ENCODE assay signal across 1 cellular context in genomic region chr2:210475726-210476125, GRCh38.
TF ChIP-seq lines count a peak whose summit lies in the region.

No MANE protein-coding gene starts in this region.

TF ChIP-seq in GM12878, 131 proteins besides CTCF, POLR2A, EP300 and RAD21 (continued from another document):
- TF ChIP-seq, protein P1, sequence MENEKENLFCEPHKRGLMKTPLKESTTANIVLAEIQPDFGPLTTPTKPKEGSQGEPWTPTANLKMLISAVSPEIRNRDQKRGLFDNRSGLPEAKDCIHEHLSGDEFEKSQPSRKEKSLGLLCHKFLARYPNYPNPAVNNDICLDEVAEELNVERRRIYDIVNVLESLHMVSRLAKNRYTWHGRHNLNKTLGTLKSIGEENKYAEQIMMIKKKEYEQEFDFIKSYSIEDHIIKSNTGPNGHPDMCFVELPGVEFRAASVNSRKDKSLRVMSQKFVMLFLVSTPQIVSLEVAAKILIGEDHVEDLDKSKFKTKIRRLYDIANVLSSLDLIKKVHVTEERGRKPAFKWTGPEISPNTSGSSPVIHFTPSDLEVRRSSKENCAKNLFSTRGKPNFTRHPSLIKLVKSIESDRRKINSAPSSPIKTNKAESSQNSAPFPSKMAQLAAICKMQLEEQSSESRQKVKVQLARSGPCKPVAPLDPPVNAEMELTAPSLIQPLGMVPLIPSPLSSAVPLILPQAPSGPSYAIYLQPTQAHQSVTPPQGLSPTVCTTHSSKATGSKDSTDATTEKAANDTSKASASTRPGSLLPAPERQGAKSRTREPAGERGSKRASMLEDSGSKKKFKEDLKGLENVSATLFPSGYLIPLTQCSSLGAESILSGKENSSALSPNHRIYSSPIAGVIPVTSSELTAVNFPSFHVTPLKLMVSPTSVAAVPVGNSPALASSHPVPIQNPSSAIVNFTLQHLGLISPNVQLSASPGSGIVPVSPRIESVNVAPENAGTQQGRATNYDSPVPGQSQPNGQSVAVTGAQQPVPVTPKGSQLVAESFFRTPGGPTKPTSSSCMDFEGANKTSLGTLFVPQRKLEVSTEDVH (IDR thresholded peaks at IDR 0.05; ENCODE audit: low read depth, partially characterized antibody) = no peak
- TF ChIP-seq CHD1 (IDR thresholded peaks at IDR 0.05; ENCODE audit: low read depth, low read length) = no peak
- no peak for TF ChIP-seq CREM (IDR thresholded peaks at IDR 0.05; ENCODE audit: low read depth)
- no peak for TF ChIP-seq FOS (IDR thresholded peaks at IDR 0.05; ENCODE audit: borderline replicate concordance, extremely low read depth, insufficient read length)
- TF ChIP-seq, protein P2, sequence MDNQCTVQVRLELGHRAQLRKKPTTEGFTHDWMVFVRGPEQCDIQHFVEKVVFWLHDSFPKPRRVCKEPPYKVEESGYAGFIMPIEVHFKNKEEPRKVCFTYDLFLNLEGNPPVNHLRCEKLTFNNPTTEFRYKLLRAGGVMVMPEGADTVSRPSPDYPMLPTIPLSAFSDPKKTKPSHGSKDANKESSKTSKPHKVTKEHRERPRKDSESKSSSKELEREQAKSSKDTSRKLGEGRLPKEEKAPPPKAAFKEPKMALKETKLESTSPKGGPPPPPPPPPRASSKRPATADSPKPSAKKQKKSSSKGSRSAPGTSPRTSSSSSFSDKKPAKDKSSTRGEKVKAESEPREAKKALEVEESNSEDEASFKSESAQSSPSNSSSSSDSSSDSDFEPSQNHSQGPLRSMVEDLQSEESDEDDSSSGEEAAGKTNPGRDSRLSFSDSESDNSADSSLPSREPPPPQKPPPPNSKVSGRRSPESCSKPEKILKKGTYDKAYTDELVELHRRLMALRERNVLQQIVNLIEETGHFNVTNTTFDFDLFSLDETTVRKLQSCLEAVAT (IDR thresholded peaks at IDR 0.05) = 0 out of 2 replicates have a peak, but pooled peaks have one; percentile 4
